2 cellular contexts compared by ENCODE assay signal in the genomic region with DNA sequence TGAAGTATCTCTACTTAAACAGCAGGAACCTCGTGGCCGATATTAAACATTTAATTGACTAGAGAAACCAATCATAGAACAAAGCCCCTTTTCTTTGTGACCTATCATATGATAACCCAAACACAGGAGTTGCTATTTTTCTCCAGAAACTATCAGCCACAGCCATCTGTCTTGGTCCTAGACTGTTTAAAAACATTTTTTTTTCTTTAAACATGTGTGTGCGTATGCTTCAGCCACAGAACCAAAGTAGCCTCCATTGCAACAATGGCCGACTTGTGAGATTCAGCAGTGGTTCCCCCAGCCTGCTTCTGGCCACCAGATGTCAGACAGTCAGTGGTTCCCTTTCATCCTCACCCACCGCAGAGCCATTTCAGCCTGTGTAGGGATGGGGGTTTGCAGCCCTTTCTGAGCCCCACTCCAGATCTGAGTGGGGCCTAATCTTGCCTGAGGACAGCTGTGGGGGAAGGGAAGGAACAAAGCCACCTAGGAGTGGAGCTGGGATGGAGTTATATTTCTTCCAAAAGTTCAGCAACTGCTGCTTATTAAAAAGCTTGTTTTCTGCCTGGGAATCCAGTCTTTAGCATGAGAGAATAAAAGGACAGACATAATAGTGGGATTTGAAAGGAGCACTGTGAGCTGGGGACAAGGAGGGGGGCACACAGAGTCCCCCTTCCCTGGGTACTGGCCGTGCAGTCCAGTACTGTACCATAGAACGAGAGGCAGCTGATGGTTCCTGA.
TF ChIP-seq lines count a peak whose summit lies in the region.

No MANE protein-coding gene starts in this region.

TF ChIP-seq in HepG2, 621 proteins besides CTCF, POLR2A, EP300 and RAD21:
- no peak for TF ChIP-seq NFKB2 (CRISPR knock-in tag; IDR thresholded peaks at IDR 0.05; ENCODE audit: borderline replicate concordance)

TF ChIP-seq in SK-N-SH, 30 proteins besides CTCF, POLR2A, EP300 and RAD21:
- TF ChIP-seq CHD2 (IDR thresholded peaks at IDR 0.05; ENCODE audit: low read length, partially characterized antibody) = peak; percentile 56
- TF ChIP-seq POLR2AphosphoS5 (IDR thresholded peaks at IDR 0.05; ENCODE audit: low read depth, low read length) = no peak
- TF ChIP-seq JUND (IDR thresholded peaks at IDR 0.05) = no peak
- TF ChIP-seq RCOR1 (IDR thresholded peaks at IDR 0.05; ENCODE audit: low read length) = peak; percentile 33; the same call in 1 of the 2 replicates
- TF ChIP-seq YY1 (IDR thresholded peaks at IDR 0.05; ENCODE audit: low read depth) = no peak
- no peak for TF ChIP-seq FOXJ3 (CRISPR knock-in tag; IDR thresholded peaks at IDR 0.05)
